In genomic region chr20:18588554-18589043, GRCh38 we compare ENCODE assay signal across 8 cellular contexts. TPM values are rescaled to one million over a fixed set of nuclear protein-coding genes. Genes with fewer than 3 reads are reported as not detected.
DNase-seq lines count a peak whose midpoint lies in the region; TF ChIP-seq lines count a peak whose summit lies in the region.

No MANE protein-coding gene starts in this region.

- H2AFZ ChIP-seq in KMS-11 (ENCODE audit: low read depth): peak overlapping the region; percentile 71

- H3K4me3 ChIP-seq in KMS-11 (IDR thresholded peaks at IDR 0.05; ENCODE audit: insufficient read depth, low read depth, low read length): no peak overlapping the region
- H3K4me3 ChIP-seq in mononuclear cell (ENCODE audit: low read length): peak overlapping the region; percentile 80

- H3K4me2 ChIP-seq in KMS-11: peak overlapping the region; percentile 80

- no peak overlapping the region for H3K27ac ChIP-seq in KMS-11
- peak overlapping the region; percentile 71 for H3K27ac ChIP-seq in caudate nucleus (ENCODE audit: low read depth, low read length)

- peak overlapping the region; percentile 61; the same call in 1 of the 2 replicates for H3K9ac ChIP-seq in KMS-11

- no peak for TF ChIP-seq CTCF in KMS-11 (conservative IDR thresholded peaks at IDR 0.05; ENCODE audit: low read depth, low read length)

- H3K9me3 ChIP-seq in mononuclear cell (ENCODE audit: low read depth, low read length): no peaks in the 10 kb centered on the region

- H3K36me3 ChIP-seq in KMS-11 (ENCODE audit: insufficient read depth): no peaks in the 10 kb centered on the region

- no peaks in the 10 kb centered on the region for H3K79me2 ChIP-seq in KMS-11 (ENCODE audit: insufficient read depth, low read depth)

- no peaks in the 10 kb centered on the region for H4K20me1 ChIP-seq in KMS-11 (ENCODE audit: insufficient read depth)

- H3K27me3 ChIP-seq in KMS-11 (ENCODE audit: insufficient read depth, low read depth) (no peaks in the 10 kb centered on the region), mononuclear cell (ENCODE audit: insufficient read depth, low read length) (no peaks in the 10 kb centered on the region)

- H3K4me1 ChIP-seq in KMS-11 (ENCODE audit: low read depth, poor library complexity, severe bottlenecking) (peaks cover 11% of the 10 kb centered on the region), mononuclear cell (ENCODE audit: insufficient read depth, low read length) (peaks cover 13% of the 10 kb centered on the region)

- DNase-seq in NCI-H2107 treated with DMSO at 0.1 percent for 48 hours (lab: John Stamatoyannopoulos, UW; ENCODE audit: unreplicated experiment) (peak; percentile 51), NCI-H2107 (lab: John Stamatoyannopoulos, UW) (no peak), caudate nucleus (lab: John Stamatoyannopoulos, UW) (peak in 12 of 61 donors; percentile 17 to 60 (median 45)), NK-92 (lab: John Stamatoyannopoulos, UW; ENCODE audit: unreplicated experiment) (no peak), UCSD-AML1 (lab: John Stamatoyannopoulos, UW; ENCODE audit: unreplicated experiment) (no peak)
- no peak for DNase-seq in stimulated activated naive CD4-positive, alpha-beta T cell (lab: John Stamatoyannopoulos, UW)

RNA-seq across cellular contexts. Expression of gene DTD1, which starts 0.7 kb away (rescaled TPM):
- total RNA-seq in mononuclear cell: 19.0 TPM

RNA-seq across cellular contexts. Expression of gene SMIM26, which starts 21.4 kb away (rescaled TPM):
- 93.9 TPM for total RNA-seq in mononuclear cell
